7 cellular contexts compared by ENCODE assay signal in the genomic region with DNA sequence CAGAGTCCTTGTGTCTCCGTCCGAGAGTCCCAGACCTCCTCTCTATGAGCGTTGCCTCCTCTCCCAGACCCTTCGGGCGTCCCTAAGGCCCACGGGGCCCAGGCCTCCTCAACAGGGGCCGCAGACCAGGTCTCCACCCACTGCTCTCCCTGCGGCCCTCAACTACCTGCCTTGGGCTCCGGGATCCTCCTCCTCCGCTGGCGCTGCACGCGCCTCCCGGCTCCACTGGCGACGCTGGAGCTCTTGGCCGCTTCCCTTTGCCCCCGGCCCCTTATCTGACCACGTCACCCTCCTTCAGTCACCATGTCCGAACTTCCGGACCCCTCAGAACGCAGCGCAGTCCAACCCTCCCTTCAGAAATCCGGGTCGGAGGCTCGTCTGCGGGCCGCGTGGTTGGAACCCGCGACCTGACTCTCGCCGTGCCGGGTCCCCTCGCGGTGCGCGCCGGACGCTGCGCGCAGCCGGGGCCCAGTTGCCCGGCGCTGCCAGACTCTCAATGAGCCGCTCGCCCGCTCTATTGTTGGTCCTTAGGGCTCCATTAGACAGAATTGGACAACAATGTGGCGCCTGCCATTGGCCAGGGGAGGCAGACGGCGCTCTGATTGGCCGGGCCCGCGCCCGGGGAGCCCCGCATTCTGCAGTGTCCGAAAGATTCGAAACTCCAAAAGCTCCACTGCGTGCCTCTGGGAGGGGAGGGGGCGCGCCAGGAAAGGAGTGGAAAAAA. TPM values are rescaled to one million over a fixed set of nuclear protein-coding genes. Genes with fewer than 3 reads are reported as not detected.
DNase-seq lines count a peak whose midpoint lies in the region; ATAC-seq, FAIRE-seq and TF ChIP-seq lines count a peak whose summit lies in the region.

A gene (minus strand): TSS at position 498 of the 724 bp plus-strand sequence. CDS start 1,907 bp downstream, outside the sequence.

- peak within 1 kb of the TSS; percentile 74 for H3K9ac ChIP-seq in astrocyte (ENCODE audit: low read length)

- H3K36me3 ChIP-seq in astrocyte (ENCODE audit: insufficient read depth, low read length) = no peaks in the 10 kb centered on the region

- in situ Hi-C loops in GM13976 (cut with MboI; ENCODE audit: low sequenced_read_pairs, unreplicated experiment) = no loop called here

- TF ChIP-seq CTCF in GM13976 (IDR thresholded peaks at IDR 0.05; ENCODE audit: borderline replicate concordance, control extremely low read depth, extremely low read depth, insufficient read depth, missing control alignments) = no peak
- no peak for TF ChIP-seq CTCF in astrocyte (IDR thresholded peaks at IDR 0.05; ENCODE audit: insufficient read depth, low read depth, low read length)

- peaks cover 41% of the 10 kb centered on the region for H4K20me1 ChIP-seq in astrocyte (ENCODE audit: insufficient read depth, low read length)

- H3K4me2 ChIP-seq in astrocyte (ENCODE audit: low read length) = peak within 1 kb of the TSS; percentile 82

- H3K79me2 ChIP-seq in astrocyte (ENCODE audit: insufficient read depth, low read length) = peaks cover 26% of the 10 kb centered on the region

- H3K27ac Mint-ChIP-seq in astrocyte (ENCODE audit: unreplicated experiment) = peak within 1 kb of the TSS; percentile 87

- peaks cover 8% of the 10 kb centered on the region for H3K4me1 ChIP-seq in astrocyte (ENCODE audit: insufficient read depth, low read length)

- peaks cover under 1% of the 10 kb centered on the region for H3K36me3 Mint-ChIP-seq in astrocyte (ENCODE audit: low read depth, unreplicated experiment)

- peaks cover 36% of the 10 kb centered on the region for H3K9me3 Mint-ChIP-seq in astrocyte (ENCODE audit: unreplicated experiment)

- DNase-seq in GM13976 (ENCODE audit: low spot score) (peak; percentile 55), NCI-H146 treated with DMSO at 0.1 percent for 48 hours (lab: John Stamatoyannopoulos, UW; ENCODE audit: unreplicated experiment) (peak; percentile 68), astrocyte (ENCODE audit: low read depth) (peak; percentile 7), islet precursor cell (peak; percentile 86), superior temporal gyrus (ENCODE audit: extremely low spot score) (peak; percentile 64)

- peaks cover 89% of the 10 kb centered on the region for H3K27me3 ChIP-seq in astrocyte (ENCODE audit: insufficient read depth, low read length)

- no peak for FAIRE-seq in astrocyte (lab: Jason Lieb, UNC)

- peak within 1 kb of the TSS; percentile 33 for H3K27ac ChIP-seq in astrocyte (ENCODE audit: low read depth, low read length)

- peak within 1 kb of the TSS; percentile 45 for H3K4me3 Mint-ChIP-seq in astrocyte (ENCODE audit: unreplicated experiment)

- H3K9me3 ChIP-seq in astrocyte (ENCODE audit: insufficient read depth, low read depth, low read length) = no peaks in the 10 kb centered on the region

- peak within 1 kb of the TSS; percentile 60 for H2AFZ ChIP-seq in astrocyte (ENCODE audit: low read depth, low read length)

- peaks cover 76% of the 10 kb centered on the region for H3K27me3 Mint-ChIP-seq in astrocyte (ENCODE audit: low read depth, unreplicated experiment)

- ATAC-seq in GM19324 (IDR thresholded peaks at IDR 0.05; ENCODE audit: low FRiP score, unreplicated experiment) (no peak), HG02970 (IDR thresholded peaks at IDR 0.05; ENCODE audit: low FRiP score, unreplicated experiment) (no peak)

- peaks cover 3% of the 10 kb centered on the region for H3K4me1 Mint-ChIP-seq in astrocyte (ENCODE audit: low read depth, unreplicated experiment)

- peak within 1 kb of the TSS; percentile 54 for H3K4me3 ChIP-seq in astrocyte (ENCODE audit: insufficient read depth, low read depth, low read length)

RNA-seq across cellular contexts. Expression of the gene that starts here (rescaled TPM):
- not detected in 2 replicates for total RNA-seq in astrocyte

Comparison
In these comparisons a context has a peak if more than half of its experiments do, and no peak if none do; other contexts are left out.
1. Peak in DNase-seq, H3K4me3 ChIP-seq, H3K27ac ChIP-seq, H3K9ac ChIP-seq and H3K4me2 ChIP-seq in astrocyte; RNA of the gene not detected or under 1 TPM.
2. DNase-seq: peak in every context shown above with its lines; median percentile 86 in islet precursor cell; 68 in NCI-H146 treated with DMSO at 0.1 percent for 48 hours; 64 in superior temporal gyrus; 55 in GM13976; 7 in astrocyte.